In genomic region chr5:172410160-172410559, GRCh38 we compare ENCODE assay signal across 12 cellular contexts. TPM values are rescaled to one million over a fixed set of nuclear protein-coding genes. Genes with fewer than 3 reads are reported as not detected.
A peak's percentile ranks its signal among the peaks of the same experiment; 100 is the strongest.
DNase-seq lines count a peak whose midpoint lies in the region; ATAC-seq, FAIRE-seq and TF ChIP-seq lines count a peak whose summit lies in the region.
"Had no signal": no experiment of that assay in that cellular context is flagged by ENCODE, and none has a peak within 500 bp of the region (broad histone marks: within the 10 kb centered on the region; RNA-seq: fewer than 3 reads in every experiment).

No MANE protein-coding gene starts in this region.

- TF ChIP-seq POLR2A in GM12891 (IDR thresholded peaks at IDR 0.05; ENCODE audit: low read depth, low read length) (no peak), NB4 (IDR thresholded peaks at IDR 0.05; ENCODE audit: extremely low read depth, insufficient read length) (no peak), K562 (conservative IDR thresholded peaks at IDR 0.05) (no peak), sigmoid colon (IDR thresholded peaks at IDR 0.05) (no peak), heart left ventricle (IDR thresholded peaks at IDR 0.05) (no peak)

- no peaks in the 10 kb centered on the region for H3K9me1 ChIP-seq in K562 (ENCODE audit: control insufficient read depth, insufficient read depth, low read length)

- no peak for DNase-seq in GM12891 (ENCODE audit: insufficient read length, low spot score)
- peak; percentile 90 for DNase-seq in NB4 (ENCODE audit: low read depth)
- no peak for DNase-seq in K562 (ENCODE audit: extremely low read depth in 1 of 4, low spot score in 3 of 4)
- DNase-seq in sigmoid colon: no peak
- no peak for DNase-seq in ascending aorta (ENCODE audit: low spot score in 2 of 2)
- no peak for DNase-seq in heart left ventricle
- DNase-seq in Caco-2: no peak
- DNase-seq in posterior vena cava (ENCODE audit: low spot score): no peak
- DNase-seq: caudate nucleus, hippocampal formation, MM.1S had no signal

- in situ Hi-C loops in K562 (cut with MboI): no loop called here

- no peak overlapping the region for H3K4me3 ChIP-seq in NB4 (ENCODE audit: low read depth, low read length)
- no peak overlapping the region for H3K4me3 ChIP-seq in K562
- no peak overlapping the region for H3K4me3 ChIP-seq in sigmoid colon
- no peak overlapping the region for H3K4me3 ChIP-seq in ascending aorta
- H3K4me3 ChIP-seq in heart left ventricle: no peak overlapping the region
- H3K4me3 ChIP-seq in Caco-2 (ENCODE audit: low read depth, low read length): no peak overlapping the region

- no peak for TF ChIP-seq EP300 in K562 (IDR thresholded peaks at IDR 0.05; ENCODE audit: low read length)
- TF ChIP-seq EP300 in sigmoid colon (IDR thresholded peaks at IDR 0.05): no peak

- no peak overlapping the region for H3K4me2 ChIP-seq in K562 (ENCODE audit: insufficient read depth, low read length)

- no peak for TF ChIP-seq RAD21 in K562 (CRISPR knock-in tag; conservative IDR thresholded peaks at IDR 0.05 in 1 of 2, IDR thresholded peaks at IDR 0.05 in 1 of 2)

- H3K9ac ChIP-seq in K562 (ENCODE audit: insufficient read depth in 1 of 2, low read depth in 2 of 2, low read length in 2 of 2): no peak overlapping the region

- no peaks in the 10 kb centered on the region for H3K36me3 Mint-ChIP-seq in Caco-2 (ENCODE audit: insufficient read depth, unreplicated experiment)

- H3K27me3 Mint-ChIP-seq in Caco-2 (ENCODE audit: insufficient read depth, unreplicated experiment): no peaks in the 10 kb centered on the region

- H3K79me2 ChIP-seq in K562 (ENCODE audit: control insufficient read depth, insufficient read depth, low read length): no peaks in the 10 kb centered on the region

- TF ChIP-seq CTCF in NB4 (IDR thresholded peaks at IDR 0.05; ENCODE audit: low read depth, low read length): no peak
- no peak for TF ChIP-seq CTCF in K562 (IDR thresholded peaks at IDR 0.05 in 2 of 3, conservative IDR thresholded peaks at IDR 0.05 in 1 of 3; ENCODE audit: insufficient read depth in 2 of 3, low read depth in 1 of 3, low read length in 3 of 3)
- TF ChIP-seq CTCF in sigmoid colon (IDR thresholded peaks at IDR 0.05): no peak
- no peak for TF ChIP-seq CTCF in ascending aorta (IDR thresholded peaks at IDR 0.05)
- TF ChIP-seq CTCF in heart left ventricle (IDR thresholded peaks at IDR 0.05): no peak
- TF ChIP-seq CTCF in Caco-2 (IDR thresholded peaks at IDR 0.05; ENCODE audit: insufficient read depth in 1 of 2, low read depth in 1 of 2, low read length in 1 of 2, severe bottlenecking in 1 of 2, unreplicated experiment in 1 of 2): no peak

- intact Hi-C loops in K562 (cut with micrococcal nuclease): no loop called here
- intact Hi-C loops in sigmoid colon (cut with DNase I): no loop called here
- intact Hi-C loops in ascending aorta (cut with DNase I): loop anchor here (5.0 kb wide), 1 partner anchor 128 kb away; the partner anchor contains the start of gene UBTD2
- intact Hi-C loops in heart left ventricle (cut with DNase I): no loop called here
- intact Hi-C loops in Caco-2 (cut with micrococcal nuclease; ENCODE audit: unreplicated experiment): no loop called here
- intact Hi-C loops in posterior vena cava (cut with DNase I): no loop called here

- FAIRE-seq in GM12891 (lab: Jason Lieb, UNC) (no peak), K562 (lab: Jason Lieb, UNC) (no peak)

- H3K9me3 Mint-ChIP-seq in Caco-2 (ENCODE audit: unreplicated experiment): no peaks in the 10 kb centered on the region
- H3K9me3 Mint-ChIP-seq: neural crest cell had no signal

- H3K36me3 ChIP-seq in K562 (ENCODE audit: control insufficient read depth, insufficient read depth, low read length) (no peaks in the 10 kb centered on the region), sigmoid colon (peaks cover 0 to 12% (median 5%) of the 10 kb centered on the region in 4 donors), ascending aorta (peaks cover 0 to 5% of the 10 kb centered on the region in 2 donors), heart left ventricle (peaks cover 0 to 17% (median 8%) of the 10 kb centered on the region in 9 donors), Caco-2 (ENCODE audit: control insufficient read depth, insufficient read depth, low read length) (no peaks in the 10 kb centered on the region)

- H3K27ac Mint-ChIP-seq in Caco-2 (ENCODE audit: unreplicated experiment): no peak overlapping the region

- no peaks in the 10 kb centered on the region for H3K9me3 ChIP-seq in K562 (replicated peaks; ENCODE audit: control insufficient read depth, insufficient read depth, low read depth, low read length)
- H3K9me3 ChIP-seq in sigmoid colon: no peaks in the 10 kb centered on the region
- H3K9me3 ChIP-seq in ascending aorta: no peaks in the 10 kb centered on the region
- no peaks in the 10 kb centered on the region for H3K9me3 ChIP-seq in heart left ventricle
- H3K9me3 ChIP-seq in Caco-2: no peaks in the 10 kb centered on the region

- H3K4me3 Mint-ChIP-seq in Caco-2 (ENCODE audit: unreplicated experiment): no peak overlapping the region
- H3K4me3 Mint-ChIP-seq: neural crest cell had no signal

- H3K27ac ChIP-seq in K562 (ENCODE audit: extremely low read depth, low read depth, low read length): no peak overlapping the region
- H3K27ac ChIP-seq in sigmoid colon: peak overlapping the region; percentile 79 to 96 (median 86)
- no peak overlapping the region for H3K27ac ChIP-seq in ascending aorta
- H3K27ac ChIP-seq in heart left ventricle: peak overlapping the region in 2 of 12 donors; percentile 62 to 88

- H3K27me3 ChIP-seq in K562 (ENCODE audit: control insufficient read depth in 2 of 2, insufficient read depth in 2 of 2, low read length in 2 of 2) (peaks cover 13 to 36% of the 10 kb centered on the region in 2 experiments; a peak in 4 of 5 replicates), sigmoid colon (no peaks in the 10 kb centered on the region), ascending aorta (no peaks in the 10 kb centered on the region), heart left ventricle (no peaks in the 10 kb centered on the region), Caco-2 (replicated peaks; ENCODE audit: control insufficient read depth, insufficient read depth, low read length) (no peaks in the 10 kb centered on the region)

- CTCF ChIA-PET in K562 (lab: Yijun Ruan, JAX; ENCODE audit: low intra/inter-chr PET ratio): no interaction called here
- CTCF ChIA-PET in Caco-2 (lab: Charles Lee): no interaction called here

- no TSS peak for BruUV-seq in K562 (replicated peaks; lab: Mats Ljungman, UMichigan)
- no TSS peak for BruUV-seq in Caco-2 (replicated peaks; lab: Mats Ljungman, UMichigan)

- no peaks in the 10 kb centered on the region for H3K4me1 Mint-ChIP-seq in Caco-2 (ENCODE audit: low read depth, unreplicated experiment)

- ATAC-seq in K562 (no peak), heart left ventricle (no peak)

- POLR2A ChIA-PET in K562 (lab: Yijun Ruan, JAX) (interaction anchor here (0.6 kb wide), 1 partner anchor 89 kb away, joined by 4 read pairs; no protein-coding TSS in a partner anchor), Caco-2 (lab: Charles Lee) (no interaction called here)

- WGBS in K562 (ENCODE audit: insufficient coverage, low coverage, missing lambda C conversion rate): 3% methylated on average over 4 of the region's 4 CpGs
- 71 to 88% methylated on average over 4 of the region's 4 CpGs for WGBS in sigmoid colon, 2 donors
- 87 to 96% (median 91%) methylated on average over 4 of the region's 4 CpGs for WGBS in heart left ventricle, 4 donors

- no peak overlapping the region for H2AFZ ChIP-seq in K562 (ENCODE audit: low read depth, low read length)

- no peaks in the 10 kb centered on the region; a peak in 1 of 5 replicates for H3K4me1 ChIP-seq in K562 (replicated peaks in 1 of 2; ENCODE audit: control insufficient read depth in 2 of 2, insufficient read depth in 2 of 2, low read length in 2 of 2)
- peaks cover 2 to 67% (median 59%) of the 10 kb centered on the region in 4 donors for H3K4me1 ChIP-seq in sigmoid colon
- H3K4me1 ChIP-seq in ascending aorta: peaks cover 14 to 48% of the 10 kb centered on the region in 2 donors
- H3K4me1 ChIP-seq in heart left ventricle: peaks cover 0 to 70% (median 17%) of the 10 kb centered on the region in 12 donors
- H3K4me1 ChIP-seq in Caco-2: no peaks in the 10 kb centered on the region

- peaks cover 12% of the 10 kb centered on the region; the same call in 1 of the 2 replicates for H4K20me1 ChIP-seq in K562 (replicated peaks; ENCODE audit: control insufficient read depth, insufficient read depth, low read length)

TF ChIP-seq in GM12891, 5 proteins besides CTCF, POLR2A, EP300 and RAD21:
- TF ChIP-seq TAF1 (IDR thresholded peaks at IDR 0.05; ENCODE audit: low read depth, low read length) (no peak), SPI1 (IDR thresholded peaks at IDR 0.05; ENCODE audit: low read depth, low read length) (peak; percentile 15; the same call in 1 of the 2 replicates)

TF ChIP-seq in K562, 482 proteins besides CTCF, POLR2A, EP300 and RAD21:
- TF ChIP-seq FOSL1 (tag; conservative IDR thresholded peaks at IDR 0.05) (0 out of 2 replicates have a peak, but pooled peaks have one; percentile 27), FOS (IDR thresholded peaks at IDR 0.05; ENCODE audit: extremely low read depth, insufficient read length) (no peak)

RNA-seq across cellular contexts. Expression of gene SH3PXD2B, which starts 44.2 kb away (rescaled TPM):
- polyA plus RNA-seq in GM12891 (2012; ENCODE audit: low read depth, missing spikeins): 0.06 TPM
- total RNA-seq in K562 (2011; cell fraction: chromatin; rRNA removed; ENCODE audit: low replicate concordance): 0.21 and 0.25 TPM in 2 replicates
- 0.17 and 0.26 TPM in 2 replicates for total RNA-seq in K562 (2011; cell fraction: nucleolus; rRNA removed)
- 0.08 and 0.44 TPM in 2 replicates for total RNA-seq in K562 (2011; cell fraction: nucleoplasm; rRNA removed)
- total RNA-seq in K562 (2014; rRNA removed) (0.12 and 0.41 TPM in 2 replicates), K562 (2014; rRNA removed; fragmentation: Illumina TruSeq; extraction: Trizol) (0.04 and 0.10 TPM in 2 replicates), K562 (2015; rRNA removed; fragmentation: Illumina TruSeq; extraction: Trizol) (0.29 and 0.34 TPM in 2 replicates), K562 (2021) (0.49 and 0.66 TPM in 2 replicates), sigmoid colon (10 to 100 TPM; 19.3 to 45.7 (median 20.9) TPM), ascending aorta (60.8 TPM), heart left ventricle (10 to 100 TPM in 2 of 9 donors, 1 to 10 TPM in 7; 3.3 to 22.7 (median 8.4) TPM), Caco-2 (2022) (11.5 and 12.9 TPM in 2 replicates), posterior vena cava (100 to 1,000 TPM in 1 of 2 donors, 10 to 100 TPM in 1; 85.2 to 114 TPM)
- polyA plus RNA-seq in K562 (2011; rRNA removed) (0.07 TPM in 2 replicates), K562 (2014; fragmentation: Illumina TruSeq; extraction: Trizol) (0.19 and 0.28 TPM in 2 replicates), K562 (2014; fragmentation: Nextera tagmentation; extraction: Ambion mirVana) (under 1 TPM; 0.11 to 0.17 TPM), K562 (2014; rRNA removed) (0.13 and 0.21 TPM in 2 replicates), sigmoid colon (1 to 10 TPM; 3.6 to 9.2 (median 3.9) TPM), heart left ventricle (1 to 10 TPM; 1.1 to 6.9 TPM)
- 0.01 and 0.72 TPM in 2 replicates for polyA plus RNA-seq in K562 (2011; cell fraction: cytosol; rRNA removed)
- polyA plus RNA-seq in K562 (2011; cell fraction: nucleus; rRNA removed): 0.07 and 0.09 TPM in 2 replicates
- 0.35 and 0.53 TPM in 2 replicates for polyA plus RNA-seq in K562 (2012)
- 0.12 TPM in 1 of 2 replicates, not detected in the other for polyA minus RNA-seq in K562 (2011; rRNA and poly(A)+ RNA removed)
- 0.76 TPM in 1 of 2 replicates, not detected in the other for polyA minus RNA-seq in K562 (2011; cell fraction: cytosol; rRNA and poly(A)+ RNA removed)
- 0.11 and 0.13 TPM in 2 replicates for polyA minus RNA-seq in K562 (2011; cell fraction: nucleus; rRNA and poly(A)+ RNA removed)

Comparison
In these comparisons a context has a peak if more than half of its experiments do, and no peak if none do; other contexts are left out.
1. H3K27ac ChIP-seq: peak in sigmoid colon (4 of 4); none in K562 (single experiment) and ascending aorta (0 of 2).